In the genomic region with DNA sequence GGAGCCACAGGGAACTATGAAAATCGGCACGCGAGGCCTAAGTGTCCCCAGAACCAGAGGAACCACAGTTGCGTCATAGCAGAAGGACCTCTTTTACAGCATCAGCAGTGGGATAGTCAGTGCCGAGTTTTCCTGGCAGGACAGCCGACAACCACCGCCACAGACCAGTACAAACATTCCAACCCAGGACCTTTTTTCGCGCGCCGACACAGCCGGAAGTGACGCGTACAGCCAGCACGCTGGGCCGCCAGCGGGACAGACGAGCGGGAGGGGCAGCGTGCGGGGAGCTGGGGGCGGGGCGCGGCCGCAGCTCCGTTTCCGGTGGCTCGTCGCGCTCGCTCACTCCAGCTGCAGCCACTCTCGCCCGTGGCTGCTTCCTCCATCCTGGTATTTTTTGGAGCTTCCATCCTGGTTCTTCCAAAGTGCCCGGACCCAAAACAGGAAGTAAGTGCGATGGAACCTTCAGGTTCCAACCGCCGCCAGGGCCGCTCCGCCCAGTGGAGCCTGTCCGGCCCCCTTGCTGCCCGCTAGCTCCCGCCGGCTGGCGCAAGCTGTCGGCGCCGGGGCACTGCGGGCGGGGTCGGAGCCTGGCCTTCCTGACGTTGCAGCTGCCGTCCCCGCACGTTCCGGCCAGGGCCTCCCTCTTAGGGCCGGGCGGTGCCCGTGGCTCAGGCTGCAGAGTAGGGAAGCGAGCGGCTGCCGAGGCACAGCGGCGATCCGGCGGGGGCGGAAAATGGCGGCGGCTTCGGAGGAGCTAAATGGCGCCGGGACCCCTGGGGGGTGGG, we compare ENCODE assay signal across 8 cellular contexts. TPM values are rescaled to one million over a fixed set of nuclear protein-coding genes. Genes with fewer than 3 reads are reported as not detected.
DNase-seq lines count a peak whose midpoint lies in the region; ATAC-seq lines count a peak whose summit lies in the region.

A gene with protein sequence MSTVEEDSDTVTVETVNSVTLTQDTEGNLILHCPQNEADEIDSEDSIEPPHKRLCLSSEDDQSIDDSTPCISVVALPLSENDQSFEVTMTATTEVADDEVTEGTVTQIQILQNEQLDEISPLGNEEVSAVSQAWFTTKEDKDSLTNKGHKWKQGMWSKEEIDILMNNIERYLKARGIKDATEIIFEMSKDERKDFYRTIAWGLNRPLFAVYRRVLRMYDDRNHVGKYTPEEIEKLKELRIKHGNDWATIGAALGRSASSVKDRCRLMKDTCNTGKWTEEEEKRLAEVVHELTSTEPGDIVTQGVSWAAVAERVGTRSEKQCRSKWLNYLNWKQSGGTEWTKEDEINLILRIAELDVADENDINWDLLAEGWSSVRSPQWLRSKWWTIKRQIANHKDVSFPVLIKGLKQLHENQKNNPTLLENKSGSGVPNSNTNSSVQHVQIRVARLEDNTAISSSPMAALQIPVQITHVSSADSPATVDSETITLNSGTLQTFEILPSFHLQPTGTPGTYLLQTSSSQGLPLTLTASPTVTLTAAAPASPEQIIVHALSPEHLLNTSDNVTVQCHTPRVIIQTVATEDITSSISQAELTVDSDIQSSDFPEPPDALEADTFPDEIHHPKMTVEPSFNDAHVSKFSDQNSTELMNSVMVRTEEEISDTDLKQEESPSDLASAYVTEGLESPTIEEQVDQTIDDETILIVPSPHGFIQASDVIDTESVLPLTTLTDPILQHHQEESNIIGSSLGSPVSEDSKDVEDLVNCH (plus strand): TSS at position 342 of the 785 bp plus-strand sequence. CDS start 12,489 bp downstream, outside the sequence.

- H3K4me1 Mint-ChIP-seq in effector memory CD8-positive, alpha-beta T cell (ENCODE audit: low read depth in 2 of 2) = peaks cover 23 to 41% of the 10 kb centered on the region in 2 donors
- H3K4me1 Mint-ChIP-seq in memory B cell = peaks cover 33% of the 10 kb centered on the region

- peaks cover 23% of the 10 kb centered on the region for H3K36me3 Mint-ChIP-seq in effector memory CD8-positive, alpha-beta T cell (ENCODE audit: insufficient read depth)
- H3K36me3 Mint-ChIP-seq in memory B cell = peaks cover 3% of the 10 kb centered on the region

- H3K9me3 Mint-ChIP-seq in effector memory CD8-positive, alpha-beta T cell = no peaks in the 10 kb centered on the region
- H3K9me3 Mint-ChIP-seq in memory B cell = no peaks in the 10 kb centered on the region

- no peaks in the 10 kb centered on the region for H3K27me3 Mint-ChIP-seq in effector memory CD8-positive, alpha-beta T cell
- H3K27me3 Mint-ChIP-seq in memory B cell = no peaks in the 10 kb centered on the region

- peak; percentile 84 for ATAC-seq in GM21360 (IDR thresholded peaks at IDR 0.05; ENCODE audit: unreplicated experiment)
- ATAC-seq in effector memory CD8-positive, alpha-beta T cell (replicated peaks) = peak; percentile 83
- peak; percentile 84 for ATAC-seq in memory B cell (ENCODE audit: low read depth)

- DNase-seq in COLO668 (lab: John Stamatoyannopoulos, UW; ENCODE audit: unreplicated experiment) = peak; percentile 96
- DNase-seq in HT1080 (ENCODE audit: low read depth) = peak; percentile 97
- peak; percentile 100 for DNase-seq in NOMO-1 treated with DMSO at 0.1 percent for 48 hours (lab: John Stamatoyannopoulos, UW; ENCODE audit: unreplicated experiment)
- DNase-seq in activated CD8-positive, alpha-beta memory T cell treated with anti-CD3 and anti-CD28 coated beads for 4 hours (ENCODE audit: low read depth in 2 of 2) = peak; percentile 66 to 74
- peak; percentile 80 for DNase-seq in effector memory CD8-positive, alpha-beta T cell
- peak; percentile 78 to 79 for DNase-seq in memory B cell (ENCODE audit: low spot score in 2 of 2)
- DNase-seq in stimulated activated CD8-positive, alpha-beta memory T cell treated with anti-CD3 and anti-CD28 coated beads, Interleukin-12 subunit alpha, Interleukin-12 subunit beta, amount 100 ng/mL, for 24 hours (ENCODE audit: extremely low read depth) = peak; percentile 80

- H3K4me3 Mint-ChIP-seq in effector memory CD8-positive, alpha-beta T cell = peak within 1 kb of the TSS; percentile 89 to 91
- H3K4me3 Mint-ChIP-seq in memory B cell = peak within 1 kb of the TSS; percentile 96

- peak within 1 kb of the TSS; percentile 97 to 98 for H3K27ac Mint-ChIP-seq in effector memory CD8-positive, alpha-beta T cell
- peak within 1 kb of the TSS; percentile 99 for H3K27ac Mint-ChIP-seq in memory B cell

RNA-seq across cellular contexts. Expression of the gene that starts here (rescaled TPM):
- 28.8 and 36.5 TPM in 2 replicates for total RNA-seq in HT1080 (2014; rRNA removed; shearing (Covaris generic))
- polyA plus RNA-seq in HT1080 (2015; cell fraction: cytosol; rRNA removed) = 20.3 and 26.9 TPM in 2 replicates
- 179 and 189 TPM in 2 replicates for polyA plus RNA-seq in HT1080 (2015; cell fraction: nucleus; rRNA removed)

Comparison
In these comparisons a context has a peak if more than half of its experiments do, and no peak if none do; other contexts are left out.
1. Peak in every context shown above with its lines: DNase-seq and ATAC-seq.